ENCODE assay signal across 8 cellular contexts in genomic region chr1:93448292-93448982, GRCh38. TPM values are rescaled to one million over a fixed set of nuclear protein-coding genes. Genes with fewer than 3 reads are reported as not detected.
DNase-seq lines count a peak whose midpoint lies in the region; ATAC-seq, FAIRE-seq and TF ChIP-seq lines count a peak whose summit lies in the region.

No MANE protein-coding gene starts in this region.

- TF ChIP-seq CTCF in A549 (IDR thresholded peaks at IDR 0.05) (no peak), GM06990 (IDR thresholded peaks at IDR 0.05; ENCODE audit: insufficient read depth, low read length, poor library complexity, severe bottlenecking) (no peak), prostate gland (IDR thresholded peaks at IDR 0.05) (peak in 1 of 4 experiments; percentile 14)

- peaks cover 71% of the 10 kb centered on the region for H3K27me3 Mint-ChIP-seq in activated naive CD8-positive, alpha-beta T cell treated with anti-CD3 and anti-CD28 coated beads, Interleukin-2, amount 10 ng/mL, durations not matched to agents 7 days and 5 days

- no peak for TF ChIP-seq RAD21 in A549 (conservative IDR thresholded peaks at IDR 0.05 in 1 of 2, IDR thresholded peaks at IDR 0.05 in 1 of 2)

- H3K27ac ChIP-seq in A549 (peak overlapping the region; percentile 79 to 93), prostate gland (peak overlapping the region; percentile 88 to 92)

- intact Hi-C loops in left ventricle myocardium superior (cut with micrococcal nuclease) (loop anchor here (10.0 kb wide), 1 partner anchor 116 kb away; no protein-coding TSS in a partner anchor), prostate gland (cut with DNase I) (loop anchor here (5.0 to 10.0 kb wide), 2 partner anchors 164 to 236 kb away; partner anchors contain the start of gene BCAR3)

- H3K4me1 ChIP-seq in A549: peaks cover 17% of the 10 kb centered on the region; the same call in 2 of the 3 replicates
- no peaks in the 10 kb centered on the region for H3K4me1 ChIP-seq in prostate gland (replicated peaks)

- H3K27ac Mint-ChIP-seq in activated naive CD8-positive, alpha-beta T cell treated with anti-CD3 and anti-CD28 coated beads, Interleukin-2, amount 10 ng/mL, durations not matched to agents 7 days and 5 days: no peak overlapping the region

- peak overlapping the region; percentile 72 for H3K4me3 ChIP-seq in A549
- H3K4me3 ChIP-seq in GM06990 (replicated peaks; ENCODE audit: low read depth, low read length): peak overlapping the region; percentile 61
- H3K4me3 ChIP-seq in prostate gland: peak overlapping the region; percentile 72 to 96

- H3K36me3 Mint-ChIP-seq in activated naive CD8-positive, alpha-beta T cell treated with anti-CD3 and anti-CD28 coated beads, Interleukin-2, amount 10 ng/mL, durations not matched to agents 7 days and 5 days: no peaks in the 10 kb centered on the region

- peak overlapping the region; percentile 77 for H3K4me2 ChIP-seq in A549

- H3K36me3 ChIP-seq in GM06990 (ENCODE audit: control insufficient read depth, insufficient read depth, low read length) (no peaks in the 10 kb centered on the region), prostate gland (no peaks in the 10 kb centered on the region)

- H3K9me3 Mint-ChIP-seq in activated naive CD8-positive, alpha-beta T cell treated with anti-CD3 and anti-CD28 coated beads, Interleukin-2, amount 10 ng/mL, durations not matched to agents 7 days and 5 days: no peaks in the 10 kb centered on the region

- CTCF ChIA-PET in A549 (lab: Yijun Ruan, JAX): interaction anchor here (0.6 to 1.3 kb wide), 3 partner anchors 106 to 396 kb away, joined by 3 to 5 read pairs (median 3); no protein-coding TSS in a partner anchor

- peaks cover 13% of the 10 kb centered on the region for H3K4me1 Mint-ChIP-seq in activated naive CD8-positive, alpha-beta T cell treated with anti-CD3 and anti-CD28 coated beads, Interleukin-2, amount 10 ng/mL, durations not matched to agents 7 days and 5 days

- POLR2A ChIA-PET in A549 (lab: Yijun Ruan, JAX): interaction anchor here (0.7 to 0.8 kb wide), 2 partner anchors 397 to 400 kb away, joined by 3 to 4 read pairs; no protein-coding TSS in a partner anchor
- POLR2A ChIA-PET in activated naive CD8-positive, alpha-beta T cell treated with anti-CD3 and anti-CD28 coated beads, Interleukin-2, amount 10 ng/mL, durations not matched to agents 7 days and 5 days (lab: Charles Lee): no interaction called here

- peak overlapping the region; percentile 88 for H3K4me3 Mint-ChIP-seq in activated naive CD8-positive, alpha-beta T cell treated with anti-CD3 and anti-CD28 coated beads, Interleukin-2, amount 10 ng/mL, durations not matched to agents 7 days and 5 days

- DNase-seq in A549 (ENCODE audit: low read depth in 1 of 2, low spot score in 1 of 2): peak; percentile 27 to 38
- no peak for DNase-seq in GM06990 (ENCODE audit: extremely low read depth, insufficient read length)
- peak; percentile 63 for DNase-seq in NCI-H2107 (lab: John Stamatoyannopoulos, UW)
- peak; percentile 36 for DNase-seq in activated naive CD8-positive, alpha-beta T cell treated with anti-CD3 and anti-CD28 coated beads, Interleukin-2, amount 10 ng/mL, durations not matched to agents 7 days and 5 days
- peak; percentile 79 for DNase-seq in left ventricle myocardium superior
- DNase-seq in prostate gland (ENCODE audit: low spot score): peak; percentile 45
- no peak for DNase-seq in midbrain (lab: John Stamatoyannopoulos, UW)
- no peak for DNase-seq in superior temporal gyrus (ENCODE audit: extremely low spot score)

- H3K27me3 ChIP-seq in GM06990 (replicated peaks; ENCODE audit: control insufficient read depth, insufficient read depth, low read length) (peaks cover 4% of the 10 kb centered on the region), prostate gland (replicated peaks; ENCODE audit: insufficient read depth) (no peaks in the 10 kb centered on the region)

- 3% methylated on average over 31 of the region's 77 CpGs for WGBS in A549 (ENCODE audit: missing lambda C conversion rate)
- WGBS in prostate gland: under 1% methylated on average over 42 of the region's 77 CpGs

- no peak for TF ChIP-seq EP300 in A549 (IDR thresholded peaks at IDR 0.05)

- ATAC-seq in A549: peak; percentile 74 to 82
- peak; percentile 57 for ATAC-seq in activated naive CD8-positive, alpha-beta T cell treated with anti-CD3 and anti-CD28 coated beads, Interleukin-2, amount 10 ng/mL, durations not matched to agents 7 days and 5 days (ENCODE audit: low read depth)
- peak; percentile 72 for ATAC-seq in left ventricle myocardium superior

- TF ChIP-seq POLR2A in A549 (IDR thresholded peaks at IDR 0.05; ENCODE audit: low read length) (no peak), prostate gland (IDR thresholded peaks at IDR 0.05) (no peak)

- FAIRE-seq in A549 (lab: Jason Lieb, UNC): no peak

- no peaks in the 10 kb centered on the region for H3K9me3 ChIP-seq in A549
- H3K9me3 ChIP-seq in prostate gland: no peaks in the 10 kb centered on the region

TF ChIP-seq in A549, 52 proteins besides CTCF, POLR2A, EP300 and RAD21:
- TF ChIP-seq GATA3 (IDR thresholded peaks at IDR 0.05; ENCODE audit: borderline replicate concordance) (no peak), BHLHE40 (IDR thresholded peaks at IDR 0.05; ENCODE audit: low read depth, low read length) (no peak), HDAC2 (IDR thresholded peaks at IDR 0.05) (no peak), E2F6 (IDR thresholded peaks at IDR 0.05; ENCODE audit: borderline replicate concordance, low read depth) (0 out of 2 replicates have a peak, but pooled peaks have one; percentile 30), PHF8 (IDR thresholded peaks at IDR 0.05; ENCODE audit: borderline replicate concordance, low read depth) (no peak; the same call in 1 of the 2 replicates)
- TF ChIP-seq, protein P1, sequence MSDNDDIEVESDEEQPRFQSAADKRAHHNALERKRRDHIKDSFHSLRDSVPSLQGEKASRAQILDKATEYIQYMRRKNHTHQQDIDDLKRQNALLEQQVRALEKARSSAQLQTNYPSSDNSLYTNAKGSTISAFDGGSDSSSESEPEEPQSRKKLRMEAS (IDR thresholded peaks at IDR 0.05): 0 out of 2 replicates have a peak, but pooled peaks have one; percentile 50

RNA-seq across cellular contexts. Expression of gene FNBP1L, which starts 0.5 kb away (rescaled TPM):
- polyA plus RNA-seq in A549 (2011; rRNA removed) (31.3 and 42.3 TPM in 2 replicates), A549 (2017; fragmentation: RNase III; extraction: RNeasy Plus Mini Kit Qiagen cat#74134 plus additional on column Dnase treatment) (17.8 to 19.8 TPM (median 19.4 TPM) in 3 replicates)
- 5.7 and 6.1 TPM in 2 replicates for polyA plus RNA-seq in A549 (2012; cell fraction: cytosol; rRNA removed)
- polyA plus RNA-seq in A549 (2012; cell fraction: nucleus; rRNA removed): 3.4 and 6.0 TPM in 2 replicates
- 16.9 and 17.3 TPM in 2 replicates for polyA minus RNA-seq in A549 (2011; rRNA and poly(A)+ RNA removed)
- under 1 TPM; 0.19 to 0.26 TPM for total RNA-seq in activated naive CD8-positive, alpha-beta T cell treated with anti-CD3 and anti-CD28 coated beads, Interleukin-2, amount 10 ng/mL, durations not matched to agents 7 days and 5 days
- total RNA-seq in left ventricle myocardium superior (23.6 TPM), prostate gland (10 to 100 TPM; 41.1 to 49.7 TPM)

Comparison
In these comparisons a context has a peak if more than half of its experiments do, and no peak if none do; other contexts are left out.
1. DNase-seq: peak in A549 (2 of 2), NCI-H2107 (single experiment), activated naive CD8-positive, alpha-beta T cell treated with anti-CD3 and anti-CD28 coated beads, Interleukin-2, amount 10 ng/mL, durations not matched to agents 7 days and 5 days (single experiment), left ventricle myocardium superior (single experiment) and prostate gland (single experiment); none in GM06990 (single experiment), midbrain (single experiment) and superior temporal gyrus (single experiment).
2. RNA of gene FNBP1L, which starts 0.5 kb away (total RNA-seq): 41.1 to 49.7 TPM in prostate gland and 23.6 TPM in left ventricle myocardium superior (single experiment); 0.19 to 0.26 TPM in activated naive CD8-positive, alpha-beta T cell treated with anti-CD3 and anti-CD28 coated beads, Interleukin-2, amount 10 ng/mL, durations not matched to agents 7 days and 5 days; every median in the first group is over 10 times any median in the second.
3. Peak in every context shown above with its lines, with median percentiles within 50 percentile points of each other: ATAC-seq and H3K4me3 ChIP-seq.